15 cellular contexts compared by ENCODE assay signal in genomic region chr12:95481888-95482287, GRCh38.
"Had no signal": no experiment of that assay in that cellular context is flagged by ENCODE, and none has a peak within 500 bp of the region (broad histone marks: within the 10 kb centered on the region; RNA-seq: fewer than 3 reads in every experiment).

No MANE protein-coding gene starts in this region.

- H3K27me3 ChIP-seq: cardiac muscle cell, tibial artery had no signal

- ATAC-seq: left colon had no signal

- H3K9me3 Mint-ChIP-seq: activated CD4-positive, alpha-beta T cell treated with anti-CD3 and anti-CD28 coated beads, Interleukin-2, amount 10 ng/mL, durations not matched to agents 7 days and 5 days; mesothelial cell of epicardium; nephron had no signal

- DNase-seq: activated CD4-positive, alpha-beta T cell treated with anti-CD3 and anti-CD28 coated beads, Interleukin-2, amount 10 ng/mL, durations not matched to agents 7 days and 5 days; activated effector memory CD4-positive, alpha-beta T cell treated with Interleukin-2 at 50 U/mL for 16 hours; activated T-cell treated with anti-CD3 and anti-CD28 coated beads, Interleukin-2, amount 50 U/mL, for 1 hour; erythroblast; foreskin melanocyte; glutamatergic neuron; hippocampal formation; left colon; posterior cingulate gyrus; stimulated activated naive CD4-positive, alpha-beta T cell treated with Interleukin-2 at 50 U/mL for 16 hours; tibial artery had no signal

- H3K27me3 Mint-ChIP-seq: activated CD4-positive, alpha-beta T cell treated with anti-CD3 and anti-CD28 coated beads, Interleukin-2, amount 10 ng/mL, durations not matched to agents 7 days and 5 days; activated naive CD8-positive, alpha-beta T cell had no signal

- H3K4me3 Mint-ChIP-seq: activated CD4-positive, alpha-beta T cell treated with anti-CD3 and anti-CD28 coated beads, Interleukin-2, amount 10 ng/mL, durations not matched to agents 7 days and 5 days; mesothelial cell of epicardium; nephron had no signal

- H3K4me3 ChIP-seq: cardiac muscle cell, tibial artery had no signal

- H3K9me3 ChIP-seq: tibial artery had no signal

- H3K27ac ChIP-seq: cardiac muscle cell, tibial artery had no signal
